Comparison of ENCODE assay signal across 9 cellular contexts in the genomic region with DNA sequence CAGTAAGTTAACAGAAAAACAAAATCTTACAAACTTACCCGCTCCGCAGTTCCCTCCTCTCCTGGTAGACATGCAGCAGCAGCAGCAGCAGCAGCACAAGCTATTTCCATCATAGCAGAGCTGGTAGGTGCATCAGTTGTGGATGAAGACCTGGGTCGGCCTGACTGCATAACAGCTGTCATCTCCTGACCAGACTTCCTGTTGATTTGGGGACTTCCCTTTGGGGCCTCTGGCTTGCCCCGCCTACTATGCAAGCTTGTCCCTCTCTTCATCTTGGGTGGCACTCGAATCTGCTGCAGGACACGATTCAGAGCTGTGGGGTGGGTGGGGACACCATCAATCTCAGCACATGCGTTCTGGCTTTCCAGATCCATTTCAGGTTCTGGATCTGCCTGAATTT.
DNase-seq lines count a peak whose midpoint lies in the region; ATAC-seq, FAIRE-seq and TF ChIP-seq lines count a peak whose summit lies in the region.
"Had no signal": no experiment of that assay in that cellular context is flagged by ENCODE, and none has a peak within 500 bp of the region (broad histone marks: within the 10 kb centered on the region; RNA-seq: fewer than 3 reads in every experiment).

No MANE protein-coding gene starts in this region.

- H3K27ac ChIP-seq in kidney (ENCODE audit: low read depth in 2 of 2, low read length in 2 of 2), result no peak overlapping the region
- H3K27ac ChIP-seq: VCaP had no signal

- no peaks in the 10 kb centered on the region for H3K9me3 Mint-ChIP-seq in activated CD8-positive, alpha-beta T cell treated with anti-CD3 and anti-CD28 coated beads, Interleukin-2, amount 10 ng/mL, durations not matched to agents 7 days and 5 days (ENCODE audit: insufficient read depth)

- no peaks in the 10 kb centered on the region for H3K36me3 ChIP-seq in kidney (ENCODE audit: control insufficient read depth in 1 of 2, insufficient read depth in 2 of 2, low read length in 2 of 2)

- TF ChIP-seq CTCF in kidney (IDR thresholded peaks at IDR 0.05; ENCODE audit: borderline replicate concordance, extremely low read depth, insufficient read depth), result no peak

- H3K36me3 Mint-ChIP-seq in activated CD8-positive, alpha-beta T cell treated with anti-CD3 and anti-CD28 coated beads, Interleukin-2, amount 10 ng/mL, durations not matched to agents 7 days and 5 days (ENCODE audit: low read depth), result no peaks in the 10 kb centered on the region

- POLR2A ChIA-PET in activated CD8-positive, alpha-beta T cell treated with anti-CD3 and anti-CD28 coated beads, Interleukin-2, amount 10 ng/mL, durations not matched to agents 7 days and 5 days (lab: Charles Lee), result interaction anchor here (0.6 to 0.7 kb wide), 2 partner anchors 325 to 392 kb away, joined by 3 read pairs; no protein-coding TSS in a partner anchor

- FAIRE-seq in kidney (lab: Jason Lieb, UNC), result no peak

- peak; percentile 80 for ATAC-seq in HG03442 (IDR thresholded peaks at IDR 0.05; ENCODE audit: unreplicated experiment)
- peak; percentile 68 for ATAC-seq in activated CD8-positive, alpha-beta T cell treated with anti-CD3 and anti-CD28 coated beads, Interleukin-2, amount 10 ng/mL, durations not matched to agents 7 days and 5 days

- CTCF ChIA-PET in activated CD8-positive, alpha-beta T cell treated with anti-CD3 and anti-CD28 coated beads, Interleukin-2, amount 10 ng/mL, durations not matched to agents 7 days and 5 days (lab: Charles Lee), result interaction anchor here (1.0 to 2.3 kb wide), 5 partner anchors 114 to 338 kb away, joined by 3 to 13 read pairs (median 5); no protein-coding TSS in a partner anchor

- intact Hi-C loops in kidney (cut with DNase I), result loop anchor here (10.0 kb wide), 1 partner anchor 173 kb away; no protein-coding TSS in a partner anchor

- H3K4me3 Mint-ChIP-seq in activated CD8-positive, alpha-beta T cell treated with anti-CD3 and anti-CD28 coated beads, Interleukin-2, amount 10 ng/mL, durations not matched to agents 7 days and 5 days, result no peak overlapping the region

- H3K27me3 Mint-ChIP-seq in activated CD8-positive, alpha-beta T cell treated with anti-CD3 and anti-CD28 coated beads, Interleukin-2, amount 10 ng/mL, durations not matched to agents 7 days and 5 days (ENCODE audit: low read depth), result no peaks in the 10 kb centered on the region

- no peak overlapping the region for H3K4me3 ChIP-seq in kidney (ENCODE audit: low read length in 2 of 2)

- peaks cover 2 to 4% of the 10 kb centered on the region in 2 donors for H3K4me1 ChIP-seq in kidney (ENCODE audit: control insufficient read depth in 1 of 2, insufficient read depth in 1 of 2, low read depth in 1 of 2, low read length in 2 of 2)

- no peaks in the 10 kb centered on the region for H3K9me3 ChIP-seq in kidney (ENCODE audit: control insufficient read depth in 1 of 2, low read length in 2 of 2)

- peak; percentile 29 for DNase-seq in A172 (ENCODE audit: low spot score)
- peak; percentile 6 for DNase-seq in GM19240 (ENCODE audit: insufficient read length, low spot score)
- peak; percentile 60 for DNase-seq in activated CD8-positive, alpha-beta T cell treated with anti-CD3 and anti-CD28 coated beads, Interleukin-2, amount 10 ng/mL, durations not matched to agents 7 days and 5 days
- DNase-seq in AG20443 (ENCODE audit: low spot score), result no peak
- DNase-seq in kidney, result no peak
- no peak for DNase-seq in stimulated activated naive CD4-positive, alpha-beta T cell treated with Interleukin-2 at 50 U/mL for 16 hours (lab: John Stamatoyannopoulos, UW)
- no peak for DNase-seq in SHP77 treated with DMSO at 0.1 percent for 48 hours (lab: John Stamatoyannopoulos, UW)

- peak overlapping the region; percentile 8 for H3K27ac Mint-ChIP-seq in activated CD8-positive, alpha-beta T cell treated with anti-CD3 and anti-CD28 coated beads, Interleukin-2, amount 10 ng/mL, durations not matched to agents 7 days and 5 days

- peaks cover 22% of the 10 kb centered on the region for H3K4me1 Mint-ChIP-seq in activated CD8-positive, alpha-beta T cell treated with anti-CD3 and anti-CD28 coated beads, Interleukin-2, amount 10 ng/mL, durations not matched to agents 7 days and 5 days (ENCODE audit: low read depth)

- no peak overlapping the region for H3K9ac ChIP-seq in kidney (ENCODE audit: low read length in 2 of 2)

Comparison
In these comparisons a context has a peak if more than half of its experiments do, and no peak if none do; other contexts are left out.
1. DNase-seq: peak in A172 (single experiment), GM19240 (single experiment) and activated CD8-positive, alpha-beta T cell treated with anti-CD3 and anti-CD28 coated beads, Interleukin-2, amount 10 ng/mL, durations not matched to agents 7 days and 5 days (single experiment); none in AG20443 (single experiment), kidney (single experiment), stimulated activated naive CD4-positive, alpha-beta T cell treated with Interleukin-2 at 50 U/mL for 16 hours (single experiment) and SHP77 treated with DMSO at 0.1 percent for 48 hours (single experiment).